Comparison of ENCODE assay signal across 9 cellular contexts in the genomic region with DNA sequence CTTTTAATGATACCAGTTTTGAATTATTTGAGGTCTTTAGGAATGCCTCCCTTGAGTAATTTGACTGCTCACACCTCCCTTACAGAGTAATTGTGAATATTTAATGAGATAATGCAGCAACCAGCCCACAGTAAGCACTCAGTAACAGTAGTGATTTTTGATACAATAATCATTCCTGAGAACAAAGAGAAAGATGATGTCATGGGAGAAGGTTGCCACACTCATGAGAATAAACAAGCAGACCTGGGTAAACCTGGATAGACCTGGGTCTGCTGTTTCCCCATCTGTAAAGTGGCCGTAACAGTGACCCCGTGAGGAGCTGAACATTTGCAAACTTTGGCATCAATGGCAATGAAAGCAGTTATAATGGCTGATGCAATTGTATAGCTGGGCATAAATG. TPM values are rescaled to one million over a fixed set of nuclear protein-coding genes. Genes with fewer than 3 reads are reported as not detected.
"Had no signal": no experiment of that assay in that cellular context is flagged by ENCODE, and none has a peak within 500 bp of the region (broad histone marks: within the 10 kb centered on the region; RNA-seq: fewer than 3 reads in every experiment).

No MANE protein-coding gene starts in this region.

- H3K4me3 ChIP-seq: GM23248, HAP-1 had no signal

- H3K27ac ChIP-seq: GM23248 had no signal

- H2AFZ ChIP-seq: GM23248 had no signal

- H3K9me3 ChIP-seq: HAP-1 had no signal

- DNase-seq: GM23248, GOT3, H7, KBM-7 had no signal

- H3K9ac ChIP-seq: GM23248 had no signal

- H3K4me1 ChIP-seq: HAP-1 had no signal

- H3K36me3 ChIP-seq: HAP-1 had no signal

- H3K4me3 Mint-ChIP-seq: IgD-negative memory B cell had no signal

- FAIRE-seq: HTR-8/SVneo had no signal

- H3K9me3 Mint-ChIP-seq: IgD-negative memory B cell had no signal

- ATAC-seq: HCT116 had no signal

- H3K36me3 Mint-ChIP-seq: IgD-negative memory B cell had no signal

RNA-seq across cellular contexts. Expression of a gene that starts 4.2 kb away (rescaled TPM):
- total RNA-seq: H7, HT-29 had no signal
- polyA plus RNA-seq: IgD-negative memory B cell had no signal

RNA-seq across cellular contexts. Expression of a gene that starts 53.9 kb away (rescaled TPM):
- polyA plus RNA-seq: GM23248, IgD-negative memory B cell had no signal
